10 cellular contexts compared by ENCODE assay signal in genomic region chr9:971901-972511, GRCh38. TPM values are rescaled to one million over a fixed set of nuclear protein-coding genes. Genes with fewer than 3 reads are reported as not detected.
DNase-seq lines count a peak whose midpoint lies in the region; ATAC-seq, FAIRE-seq and TF ChIP-seq lines count a peak whose summit lies in the region.
"Had no signal": no experiment of that assay in that cellular context is flagged by ENCODE, and none has a peak within 500 bp of the region (broad histone marks: within the 10 kb centered on the region; RNA-seq: fewer than 3 reads in every experiment).

No MANE protein-coding gene starts in this region.

- H3K4me3 Mint-ChIP-seq in T-cell = peak overlapping the region in 2 of 3 donors; percentile 21 to 49

- H3K4me1 ChIP-seq in heart right ventricle (peaks cover 3 to 60% (median 40%) of the 10 kb centered on the region in 9 donors), pancreas (peaks cover 0 to 20% (median 8%) of the 10 kb centered on the region in 3 donors)

- intact Hi-C loops in heart right ventricle (cut with DNase I) = loop anchor here in 1 of 10 donors (10.0 kb wide), 1 partner anchor 73 kb away; no protein-coding TSS in a partner anchor
- intact Hi-C loops in pancreas (cut with DNase I) = no loop called here
- intact Hi-C loops in dorsolateral prefrontal cortex (cut with DNase I) = no loop called here

- no peak for TF ChIP-seq CTCF in heart right ventricle (IDR thresholded peaks at IDR 0.05)
- no peak for TF ChIP-seq CTCF in pancreas (IDR thresholded peaks at IDR 0.05)
- TF ChIP-seq CTCF in dorsolateral prefrontal cortex (IDR thresholded peaks at IDR 0.05 in 54 of 56, conservative IDR thresholded peaks at IDR 0.05 in 2 of 56; ENCODE audit: low read depth in 1 of 56, partially characterized antibody in 56 of 56) = no peak

- H3K36me3 Mint-ChIP-seq in T-cell = no peaks in the 10 kb centered on the region

- no peak overlapping the region for H3K27ac Mint-ChIP-seq in T-cell

- no peak overlapping the region for H3K27ac ChIP-seq in heart right ventricle
- H3K27ac ChIP-seq in pancreas = no peak overlapping the region
- H3K27ac ChIP-seq in dorsolateral prefrontal cortex = no peak overlapping the region

- H3K4me3 ChIP-seq in heart right ventricle = peak overlapping the region; percentile 14 to 49 (median 40)
- peak overlapping the region; percentile 10 to 54 (median 41) for H3K4me3 ChIP-seq in pancreas
- H3K4me3 ChIP-seq in dorsolateral prefrontal cortex = peak overlapping the region in 18 of 59 donors; percentile 3 to 37 (median 22)

- peaks cover 60 to 76% of the 10 kb centered on the region in 2 donors for H3K27me3 Mint-ChIP-seq in T-cell

- H3K4me1 Mint-ChIP-seq in T-cell = peaks cover 33 to 40% (median 35%) of the 10 kb centered on the region in 3 donors

- H3K9me3 ChIP-seq in heart right ventricle (no peaks in the 10 kb centered on the region), pancreas (no peaks in the 10 kb centered on the region)

- peaks cover 81 to 100% (median 100%) of the 10 kb centered on the region in 7 donors for H3K27me3 ChIP-seq in heart right ventricle
- peaks cover 5 to 79% (median 31%) of the 10 kb centered on the region in 4 donors for H3K27me3 ChIP-seq in pancreas
- peaks cover 28 to 100% (median 100%) of the 10 kb centered on the region in 45 donors for H3K27me3 ChIP-seq in dorsolateral prefrontal cortex

- no peaks in the 10 kb centered on the region for H3K9me3 Mint-ChIP-seq in T-cell

- 2 to 3% methylated on average over 38 to 42 of the region's 42 CpGs for WGBS in heart right ventricle, 2 donors
- 1 to 5% methylated on average over 39 to 42 of the region's 42 CpGs for whole genome bisulfite sequencing in pancreas, 2 donors

- ATAC-seq in T-cell (replicated peaks in 1 of 4) = peak in 1 of 4 experiments; percentile 16
- peak in 3 of 8 donors; percentile 28 to 50 (median 38) for ATAC-seq in heart right ventricle
- peak; percentile 82 to 90 (median 86) for ATAC-seq in pancreas
- ATAC-seq in GM19351 (IDR thresholded peaks at IDR 0.05; ENCODE audit: unreplicated experiment) = no peak
- no peak for ATAC-seq in GM21526 (IDR thresholded peaks at IDR 0.05; ENCODE audit: low FRiP score, unreplicated experiment)

- DNase-seq in COLO668 (lab: John Stamatoyannopoulos, UW; ENCODE audit: unreplicated experiment) = peak; percentile 62
- DNase-seq in T-cell = no peak
- peak in 1 of 2 donors; percentile 18 for DNase-seq in heart right ventricle
- peak; percentile 41 to 72 (median 58) for DNase-seq in pancreas
- DNase-seq in NCI-H2107 treated with DMSO at 0.1 percent for 48 hours (lab: John Stamatoyannopoulos, UW; ENCODE audit: unreplicated experiment) = no peak
- no peak for DNase-seq in dorsolateral prefrontal cortex
- DNase-seq: activated CD4-positive, CD25-positive, alpha-beta regulatory T cell; NCI-H2081 had no signal

- FAIRE-seq in pancreas (lab: Jason Lieb, UNC) = no peak

- H3K36me3 ChIP-seq in heart right ventricle (no peaks in the 10 kb centered on the region), pancreas (no peaks in the 10 kb centered on the region)

- POLR2A ChIA-PET in T-cell (lab: Charles Lee) = no interaction called here

- CTCF ChIA-PET in T-cell (lab: Charles Lee) = no interaction called here

RNA-seq across cellular contexts. Expression of gene DMRT3, which starts 4.4 kb away (rescaled TPM):
- not detected for total RNA-seq in T-cell
- not detected for total RNA-seq in heart right ventricle
- polyA plus RNA-seq in heart right ventricle = not detected
- total RNA-seq in pancreas = not detected
- not detected for polyA plus RNA-seq in pancreas
- 1 to 10 TPM in 52 of 120 experiments, under 1 TPM in 58, not detected in 10; 0.19 to 5.7 (median 0.93) TPM for total RNA-seq in dorsolateral prefrontal cortex

Comparison
In these comparisons a context has a peak if more than half of its experiments do, and no peak if none do; other contexts are left out.
1. DNase-seq: peak in COLO668 (single experiment) and pancreas (6 of 6); none in T-cell (0 of 34), NCI-H2107 treated with DMSO at 0.1 percent for 48 hours (single experiment) and dorsolateral prefrontal cortex (0 of 10).
2. ATAC-seq: peak in pancreas (4 of 4); none in GM19351 (single experiment) and GM21526 (single experiment).